In the genomic region with DNA sequence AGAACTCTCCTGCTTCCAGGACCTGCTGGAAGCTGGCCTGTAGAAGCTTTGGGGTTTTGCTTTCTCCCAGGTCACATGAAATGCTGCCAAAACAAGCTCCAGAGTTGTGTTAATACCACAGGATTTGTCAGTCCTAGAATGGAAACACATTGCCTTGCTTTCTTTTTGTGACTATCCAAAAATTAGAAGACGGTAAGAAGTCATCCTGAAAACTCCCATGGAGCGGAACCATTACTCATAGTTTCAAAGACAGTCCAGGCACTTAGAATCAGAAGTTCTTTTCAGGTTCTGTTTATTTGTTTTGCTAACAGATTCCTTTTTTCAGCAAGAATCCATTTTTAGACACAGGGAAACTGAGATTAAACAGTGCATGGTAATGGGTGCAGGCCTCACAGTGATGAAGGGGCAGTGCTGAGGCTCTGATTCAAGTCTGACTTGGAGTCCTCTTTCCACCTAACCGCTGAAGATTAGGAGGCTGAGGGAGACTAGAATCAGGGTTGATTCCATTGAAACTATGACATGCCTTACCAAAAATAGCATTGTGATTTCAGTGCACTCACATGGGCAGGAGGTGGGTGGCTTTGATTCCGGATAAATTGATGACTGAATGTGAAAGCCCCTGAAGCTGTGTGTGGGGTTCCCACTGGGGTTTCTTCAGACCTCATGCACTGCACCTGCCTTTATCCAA, we compare ENCODE assay signal across 9 cellular contexts.
A peak's percentile ranks its signal among the peaks of the same experiment; 100 is the strongest.
DNase-seq lines count a peak whose midpoint lies in the region; ATAC-seq and TF ChIP-seq lines count a peak whose summit lies in the region.
"Had no signal": no experiment of that assay in that cellular context is flagged by ENCODE, and none has a peak within 500 bp of the region (broad histone marks: within the 10 kb centered on the region; RNA-seq: fewer than 3 reads in every experiment).

No MANE protein-coding gene starts in this region.

- H3K14ac ChIP-seq in neuronal stem cell (ENCODE audit: low read length): no peak overlapping the region

- no peak overlapping the region for H4K8ac ChIP-seq in neuronal stem cell (ENCODE audit: low read depth, low read length)

- 20 to 27% methylated on average over 4 of the region's 4 CpGs for WGBS in esophagus squamous epithelium, 2 donors
- WGBS in neuronal stem cell (ENCODE audit: extremely low coverage in 2 of 2, insufficient read length in 2 of 2, insufficient replicate concordance in 1 of 2), 2 donors: no CpG with 5 or more reads among the region's 4 CpGs

- no peaks in the 10 kb centered on the region for H3K79me1 ChIP-seq in neuronal stem cell (ENCODE audit: low read depth, low read length)

- no peaks in the 10 kb centered on the region for H3K9me3 ChIP-seq in esophagus squamous epithelium
- no peaks in the 10 kb centered on the region for H3K9me3 ChIP-seq in neuronal stem cell (replicated peaks in 1 of 2; ENCODE audit: control insufficient read depth in 2 of 2, insufficient read depth in 1 of 2, low read depth in 1 of 2, low read length in 2 of 2)

- no peak overlapping the region for H2BK12ac ChIP-seq in neuronal stem cell (ENCODE audit: low read length)

- no peak overlapping the region for H2BK15ac ChIP-seq in neuronal stem cell (ENCODE audit: low read length)

- H3K4me2 ChIP-seq in neuronal stem cell (ENCODE audit: insufficient read depth, low read length, poor library complexity, severe bottlenecking): no peak overlapping the region

- no peak overlapping the region for H2BK120ac ChIP-seq in neuronal stem cell (ENCODE audit: low read depth, low read length)

- DNase-seq in esophagus squamous epithelium (lab: John Stamatoyannopoulos, UW) (no peak), neuronal stem cell (ENCODE audit: low spot score) (no peak), NCI-H2196 treated with DMSO at 0.1 percent for 48 hours (lab: John Stamatoyannopoulos, UW; ENCODE audit: unreplicated experiment) (no peak), inferior parietal cortex (ENCODE audit: extremely low spot score) (no peak)
- DNase-seq in stimulated activated CD4-positive, alpha-beta T cell treated with anti-CD3 and anti-CD28 coated beads, Interleukin-4, amount 100 ng/mL, for 24 hours: peak; percentile 40
- DNase-seq: GOT3 had no signal

- peak overlapping the region; percentile 64 to 80 (median 76) for H3K27ac ChIP-seq in esophagus squamous epithelium
- no peak overlapping the region for H3K27ac ChIP-seq in neuronal stem cell (replicated peaks; ENCODE audit: low read length)

- no peak overlapping the region for H2BK5ac ChIP-seq in neuronal stem cell (ENCODE audit: low read length)

- H3K36me3 ChIP-seq in esophagus squamous epithelium (peaks cover 0 to 43% (median 0%) of the 10 kb centered on the region in 3 donors), neuronal stem cell (replicated peaks in 1 of 2; ENCODE audit: control insufficient read depth in 2 of 2, insufficient read depth in 2 of 2, low read length in 2 of 2) (peaks cover 0 to 6% of the 10 kb centered on the region in 2 donors)

- ATAC-seq in GM18907 (IDR thresholded peaks at IDR 0.05; ENCODE audit: unreplicated experiment): peak; percentile 72
- ATAC-seq in HG02981 (IDR thresholded peaks at IDR 0.05; ENCODE audit: unreplicated experiment): peak; percentile 45
- ATAC-seq in HG03521 (IDR thresholded peaks at IDR 0.05; ENCODE audit: unreplicated experiment): no peak

- H2AK5ac ChIP-seq in neuronal stem cell (ENCODE audit: low read depth, low read length): no peak overlapping the region

- H3K4ac ChIP-seq in neuronal stem cell (ENCODE audit: low read length): no peak overlapping the region

- peaks cover 21 to 83% (median 52%) of the 10 kb centered on the region in 3 donors for H3K4me1 ChIP-seq in esophagus squamous epithelium
- H3K4me1 ChIP-seq in neuronal stem cell (ENCODE audit: control insufficient read depth in 2 of 2, insufficient read depth in 1 of 2, low read depth in 1 of 2, low read length in 2 of 2): no peaks in the 10 kb centered on the region

- intact Hi-C loops in esophagus squamous epithelium (cut with DNase I): no loop called here

- H4K91ac ChIP-seq in neuronal stem cell (ENCODE audit: low read depth, low read length, poor library complexity): no peak overlapping the region

- H2AFZ ChIP-seq in neuronal stem cell (ENCODE audit: low read length): no peak overlapping the region

- H3K27me3 ChIP-seq in esophagus squamous epithelium (no peaks in the 10 kb centered on the region), neuronal stem cell (ENCODE audit: control insufficient read depth in 3 of 3, insufficient read depth in 3 of 3, low read depth in 1 of 3, low read length in 3 of 3) (no peaks in the 10 kb centered on the region)

- no peak overlapping the region for H3K18ac ChIP-seq in neuronal stem cell (ENCODE audit: low read length)

- H3K23ac ChIP-seq in neuronal stem cell (ENCODE audit: low read depth, low read length, poor library complexity): no peak overlapping the region

- no peak overlapping the region for H3K4me3 ChIP-seq in esophagus squamous epithelium
- H3K4me3 ChIP-seq in neuronal stem cell (ENCODE audit: low read length in 2 of 2): no peak overlapping the region

- no peak for TF ChIP-seq POLR2A in esophagus squamous epithelium (IDR thresholded peaks at IDR 0.05)

- TF ChIP-seq CTCF in esophagus squamous epithelium (IDR thresholded peaks at IDR 0.05): no peak

- no peak overlapping the region for H3K9ac ChIP-seq in neuronal stem cell (ENCODE audit: low read depth, low read length, poor library complexity)
